In the genomic region with DNA sequence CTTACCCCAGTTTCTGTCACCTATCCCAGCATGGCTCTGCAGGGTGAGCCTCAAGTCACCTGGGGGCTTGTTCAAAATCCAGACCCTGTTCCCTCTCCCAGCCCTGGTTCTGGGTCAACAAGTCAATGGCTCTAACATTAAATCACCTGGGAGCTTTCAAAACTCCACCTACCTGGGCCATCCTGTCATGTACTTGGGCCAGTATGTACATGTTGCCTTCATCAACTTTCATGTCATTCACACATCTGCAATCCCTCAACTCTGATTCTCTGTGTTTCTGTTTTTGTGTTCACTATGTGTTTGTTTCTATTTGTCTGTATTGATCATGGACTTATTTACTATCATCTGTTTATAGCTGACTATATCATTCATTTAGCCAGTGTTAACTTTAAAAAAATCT, we compare ENCODE assay signal across 24 cellular contexts. TPM values are rescaled to one million over a fixed set of nuclear protein-coding genes. Genes with fewer than 3 reads are reported as not detected.
DNase-seq lines count a peak whose midpoint lies in the region; ATAC-seq and TF ChIP-seq lines count a peak whose summit lies in the region.
"Had no signal": no experiment of that assay in that cellular context is flagged by ENCODE, and none has a peak within 500 bp of the region (broad histone marks: within the 10 kb centered on the region; RNA-seq: fewer than 3 reads in every experiment).

No MANE protein-coding gene starts in this region.

- CTCF ChIA-PET in CD4-positive, alpha-beta T cell (lab: Charles Lee) = no interaction called here

- H3K9ac ChIP-seq in endodermal cell (ENCODE audit: extremely low read depth, low read length, poor library complexity, severe bottlenecking) = no peak overlapping the region

- H3K27me3 ChIP-seq in CD4-positive, alpha-beta T cell (ENCODE audit: control insufficient read depth, insufficient read depth, low read length) = no peaks in the 10 kb centered on the region
- H3K27me3 ChIP-seq in endodermal cell (ENCODE audit: control insufficient read depth, insufficient read depth, low read length, poor library complexity, severe bottlenecking) = no peaks in the 10 kb centered on the region
- H3K27me3 ChIP-seq: foreskin keratinocyte, vagina had no signal

- H3K36me3 Mint-ChIP-seq in T-helper 1 cell treated with Interleukin-12 subunit alpha and Interleukin-12 subunit beta and Interleukin-4 antibody, amounts not matched to agents 30 μg/mL and 1 μg/mL, for 36 hours (ENCODE audit: low read depth) = no peaks in the 10 kb centered on the region
- no peaks in the 10 kb centered on the region for H3K36me3 Mint-ChIP-seq in CD4-positive, alpha-beta T cell (ENCODE audit: low read depth)
- H3K36me3 Mint-ChIP-seq in activated naive CD8-positive, alpha-beta T cell treated with anti-CD3 and anti-CD28 coated beads, Interleukin-2, amount 50 U/mL, for 24 hours (ENCODE audit: low read depth) = no peaks in the 10 kb centered on the region
- H3K36me3 Mint-ChIP-seq in immature natural killer cell (no peaks in the 10 kb centered on the region), endodermal cell (ENCODE audit: low read depth) (no peaks in the 10 kb centered on the region)

- no peaks in the 10 kb centered on the region for H3K4me1 ChIP-seq in endodermal cell (ENCODE audit: control insufficient read depth, insufficient read depth, low read length)

- peaks cover 13% of the 10 kb centered on the region for H3K4me1 Mint-ChIP-seq in T-helper 1 cell treated with Interleukin-12 subunit alpha and Interleukin-12 subunit beta and Interleukin-4 antibody, amounts not matched to agents 30 μg/mL and 1 μg/mL, for 36 hours (ENCODE audit: low read depth)
- H3K4me1 Mint-ChIP-seq in CD4-positive, alpha-beta T cell (ENCODE audit: low read depth) = peaks cover 25% of the 10 kb centered on the region
- H3K4me1 Mint-ChIP-seq in activated naive CD8-positive, alpha-beta T cell treated with anti-CD3 and anti-CD28 coated beads, Interleukin-2, amount 50 U/mL, for 24 hours = peaks cover 24% of the 10 kb centered on the region
- peaks cover 11 to 15% of the 10 kb centered on the region in 2 donors for H3K4me1 Mint-ChIP-seq in immature natural killer cell
- H3K4me1 Mint-ChIP-seq in endodermal cell = peaks cover 6% of the 10 kb centered on the region

- ATAC-seq in CD4-positive, alpha-beta T cell (ENCODE audit: poor library complexity) = no peak
- ATAC-seq in activated naive CD8-positive, alpha-beta T cell treated with anti-CD3 and anti-CD28 coated beads, Interleukin-2, amount 50 U/mL, for 24 hours = no peak
- ATAC-seq in esophagus mucosa (no peak), HG03097 (IDR thresholded peaks at IDR 0.05; ENCODE audit: low FRiP score, unreplicated experiment) (no peak)
- ATAC-seq: foreskin keratinocyte; K562; left lobe of liver; stimulated activated naive CD8-positive, alpha-beta T cell treated with anti-CD3 and anti-CD28 coated beads, Interleukin-15, Interleukin-2, amounts not matched to agents 100 U/mL and 50 U/mL, for 24 hours had no signal

- DNase-seq in T-helper 1 cell (no peak), immature natural killer cell (no peak), endodermal cell (no peak)
- no peak for DNase-seq in CD4-positive, alpha-beta T cell
- no peak for DNase-seq in activated naive CD8-positive, alpha-beta T cell treated with anti-CD3 and anti-CD28 coated beads, Interleukin-2, amount 50 U/mL, for 24 hours
- DNase-seq: activated effector memory CD4-positive, alpha-beta T cell treated with Interleukin-2 at 50 U/mL for 16 hours; activated T-cell treated with anti-CD3 and anti-CD28 coated beads for 4 hours; HCEC 1CT; hippocampal formation; mesenchymal stem cell; MM.1S; NCI-H146; stimulated activated naive CD8-positive, alpha-beta T cell treated with anti-CD3 and anti-CD28 coated beads, Interleukin-15, Interleukin-2, amounts not matched to agents 100 U/mL and 50 U/mL, for 24 hours; WERI-Rb-1 had no signal

- POLR2A ChIA-PET in CD4-positive, alpha-beta T cell (lab: Charles Lee) = no interaction called here

- no peaks in the 10 kb centered on the region for H3K9me3 Mint-ChIP-seq in T-helper 1 cell treated with Interleukin-12 subunit alpha and Interleukin-12 subunit beta and Interleukin-4 antibody, amounts not matched to agents 30 μg/mL and 1 μg/mL, for 36 hours
- H3K9me3 Mint-ChIP-seq in CD4-positive, alpha-beta T cell = no peaks in the 10 kb centered on the region
- H3K9me3 Mint-ChIP-seq in activated naive CD8-positive, alpha-beta T cell treated with anti-CD3 and anti-CD28 coated beads, Interleukin-2, amount 50 U/mL, for 24 hours = no peaks in the 10 kb centered on the region
- no peaks in the 10 kb centered on the region for H3K9me3 Mint-ChIP-seq in immature natural killer cell
- no peaks in the 10 kb centered on the region for H3K9me3 Mint-ChIP-seq in endodermal cell

- no peak for TF ChIP-seq CTCF in CD4-positive, alpha-beta T cell (IDR thresholded peaks at IDR 0.05)
- TF ChIP-seq CTCF in endodermal cell (conservative IDR thresholded peaks at IDR 0.05) = no peak

- H3K36me3 ChIP-seq in endodermal cell (ENCODE audit: control insufficient read depth, insufficient read depth, low read length) = no peaks in the 10 kb centered on the region
- H3K36me3 ChIP-seq: vagina had no signal

- no peaks in the 10 kb centered on the region for H3K9me3 ChIP-seq in CD4-positive, alpha-beta T cell (ENCODE audit: control insufficient read depth, low read length)
- H3K9me3 ChIP-seq in endodermal cell (ENCODE audit: control insufficient read depth, low read length) = no peaks in the 10 kb centered on the region
- H3K9me3 ChIP-seq: vagina had no signal

- H3K27ac Mint-ChIP-seq in T-helper 1 cell treated with Interleukin-12 subunit alpha and Interleukin-12 subunit beta and Interleukin-4 antibody, amounts not matched to agents 30 μg/mL and 1 μg/mL, for 36 hours = no peak overlapping the region
- peak overlapping the region; percentile 45 for H3K27ac Mint-ChIP-seq in CD4-positive, alpha-beta T cell
- H3K27ac Mint-ChIP-seq in activated naive CD8-positive, alpha-beta T cell treated with anti-CD3 and anti-CD28 coated beads, Interleukin-2, amount 50 U/mL, for 24 hours = peak overlapping the region; percentile 2
- peak overlapping the region in 1 of 6 donors; percentile 82 for H3K27ac Mint-ChIP-seq in immature natural killer cell
- no peak overlapping the region for H3K27ac Mint-ChIP-seq in endodermal cell

- no peak overlapping the region for H3K27ac ChIP-seq in CD4-positive, alpha-beta T cell (ENCODE audit: low read depth, low read length)
- no peak overlapping the region for H3K27ac ChIP-seq in endodermal cell (ENCODE audit: low read depth, low read length)
- H3K27ac ChIP-seq: 22Rv1, foreskin keratinocyte, SK-N-MC, vagina, WERI-Rb-1 had no signal

- H3K27me3 Mint-ChIP-seq in T-helper 1 cell treated with Interleukin-12 subunit alpha and Interleukin-12 subunit beta and Interleukin-4 antibody, amounts not matched to agents 30 μg/mL and 1 μg/mL, for 36 hours (ENCODE audit: low read depth) = no peaks in the 10 kb centered on the region
- H3K27me3 Mint-ChIP-seq in CD4-positive, alpha-beta T cell = no peaks in the 10 kb centered on the region
- H3K27me3 Mint-ChIP-seq in activated naive CD8-positive, alpha-beta T cell treated with anti-CD3 and anti-CD28 coated beads, Interleukin-2, amount 50 U/mL, for 24 hours = no peaks in the 10 kb centered on the region
- H3K27me3 Mint-ChIP-seq in immature natural killer cell (ENCODE audit: low read depth in 3 of 3) (peaks cover 0 to 1% (median 0%) of the 10 kb centered on the region in 3 donors), endodermal cell (ENCODE audit: insufficient read depth) (no peaks in the 10 kb centered on the region)

- intact Hi-C loops in CD4-positive, alpha-beta T cell (cut with DNase I, micrococcal nuclease) = no loop called here

- no peak overlapping the region for H3K4me3 ChIP-seq in endodermal cell (ENCODE audit: low read length)
- H3K4me3 ChIP-seq: K562, SK-N-MC, skin epidermis, vagina had no signal

- peak overlapping the region; percentile 10 for H3K4me3 Mint-ChIP-seq in T-helper 1 cell treated with Interleukin-12 subunit alpha and Interleukin-12 subunit beta and Interleukin-4 antibody, amounts not matched to agents 30 μg/mL and 1 μg/mL, for 36 hours
- peak overlapping the region; percentile 70 for H3K4me3 Mint-ChIP-seq in CD4-positive, alpha-beta T cell
- H3K4me3 Mint-ChIP-seq in activated naive CD8-positive, alpha-beta T cell treated with anti-CD3 and anti-CD28 coated beads, Interleukin-2, amount 50 U/mL, for 24 hours = no peak overlapping the region
- H3K4me3 Mint-ChIP-seq in immature natural killer cell = peak overlapping the region in 3 of 5 donors; percentile 12 to 32 (median 14)
- no peak overlapping the region for H3K4me3 Mint-ChIP-seq in endodermal cell

RNA-seq across cellular contexts. Expression of a gene that starts 2.1 kb away (rescaled TPM):
- total RNA-seq in CD4-positive, alpha-beta T cell = 10 to 100 TPM; 65.6 to 69.1 TPM
- polyA plus RNA-seq in immature natural killer cell = 10 to 100 TPM; 20.4 to 42.2 (median 24.1) TPM
- 101 TPM for total RNA-seq in esophagus mucosa
- total RNA-seq in endodermal cell = 10 to 100 TPM; 86.9 to 98.1 TPM
- 82.3 TPM for polyA plus RNA-seq in endodermal cell (2013, experiment 1 of 2)
- polyA plus RNA-seq in endodermal cell (2013, experiment 2 of 2) = 77.3 TPM

RNA-seq across cellular contexts. Expression of a gene that starts 6.2 kb away (rescaled TPM):
- 10 to 100 TPM; 53.2 to 56.9 TPM for total RNA-seq in CD4-positive, alpha-beta T cell
- polyA plus RNA-seq in immature natural killer cell = 1 to 10 TPM; 4.8 to 9.1 (median 6.9) TPM
- 21.2 TPM for total RNA-seq in esophagus mucosa
- 10 to 100 TPM; 41.4 to 41.5 TPM for total RNA-seq in endodermal cell
- polyA plus RNA-seq in endodermal cell (2013, experiment 1 of 2) = 23.0 TPM
- 17.8 TPM for polyA plus RNA-seq in endodermal cell (2013, experiment 2 of 2)

RNA-seq across cellular contexts. Expression of a gene that starts 50.7 kb away (rescaled TPM):
- total RNA-seq in CD4-positive, alpha-beta T cell = 1 to 10 TPM; 2.7 to 3.6 TPM
- 10 to 100 TPM in 2 of 3 donors, 1 to 10 TPM in 1; 9.0 to 13.1 (median 12.9) TPM for polyA plus RNA-seq in immature natural killer cell
- total RNA-seq in esophagus mucosa (14.7 TPM), endodermal cell (10 to 100 TPM; 30.1 to 30.4 TPM)
- polyA plus RNA-seq in endodermal cell (2013, experiment 1 of 2) = 28.6 TPM
- polyA plus RNA-seq in endodermal cell (2013, experiment 2 of 2) = 25.3 TPM

Comparison
In these comparisons a context has a peak if more than half of its experiments do, and no peak if none do; other contexts are left out.
1. H3K27ac Mint-ChIP-seq: peak in CD4-positive, alpha-beta T cell (single experiment) and activated naive CD8-positive, alpha-beta T cell treated with anti-CD3 and anti-CD28 coated beads, Interleukin-2, amount 50 U/mL, for 24 hours (single experiment); none in T-helper 1 cell treated with Interleukin-12 subunit alpha and Interleukin-12 subunit beta and Interleukin-4 antibody, amounts not matched to agents 30 μg/mL and 1 μg/mL, for 36 hours (single experiment) and endodermal cell (single experiment).
2. H3K4me3 Mint-ChIP-seq: peak in T-helper 1 cell treated with Interleukin-12 subunit alpha and Interleukin-12 subunit beta and Interleukin-4 antibody, amounts not matched to agents 30 μg/mL and 1 μg/mL, for 36 hours (single experiment), CD4-positive, alpha-beta T cell (single experiment) and immature natural killer cell (3 of 5); none in activated naive CD8-positive, alpha-beta T cell treated with anti-CD3 and anti-CD28 coated beads, Interleukin-2, amount 50 U/mL, for 24 hours (single experiment) and endodermal cell (single experiment).